31 cellular contexts compared by ENCODE assay signal in genomic region chr3:40979962-40980361, GRCh38.
"Had no signal": no experiment of that assay in that cellular context is flagged by ENCODE, and none has a peak within 500 bp of the region (broad histone marks: within the 10 kb centered on the region; RNA-seq: fewer than 3 reads in every experiment).

No MANE protein-coding gene starts in this region.

- H3K36me3 Mint-ChIP-seq: brain had no signal

- H3K9me3 Mint-ChIP-seq: activated B cell treated with CpG ODN at 0.5 μM for 24 hours; activated CD8-positive, alpha-beta T cell treated with anti-CD3 and anti-CD28 coated beads for 36 hours; activated naive CD4-positive, alpha-beta T cell treated with anti-CD3 and anti-CD28 coated beads for 36 hours; activated naive CD4-positive, alpha-beta T cell treated with anti-CD3 and anti-CD28 coated beads, Interleukin-2, amount 50 U/mL, for 72 hours; brain had no signal

- H3K27me3 Mint-ChIP-seq: activated B cell treated with CpG ODN at 0.5 μM for 24 hours had no signal

- H3K4me3 Mint-ChIP-seq: activated CD8-positive, alpha-beta T cell treated with anti-CD3 and anti-CD28 coated beads for 36 hours; activated naive CD4-positive, alpha-beta T cell treated with anti-CD3 and anti-CD28 coated beads for 36 hours; brain had no signal

- H3K27ac Mint-ChIP-seq: activated CD8-positive, alpha-beta T cell treated with anti-CD3 and anti-CD28 coated beads for 36 hours; activated naive CD4-positive, alpha-beta T cell treated with anti-CD3 and anti-CD28 coated beads for 36 hours; activated naive CD4-positive, alpha-beta T cell treated with anti-CD3 and anti-CD28 coated beads, Interleukin-2, amount 50 U/mL, for 72 hours; brain had no signal

- ATAC-seq: PC-3, Right ventricle myocardium inferior, SK-N-SH treated with all-trans-retinoic acid at 6 μM for 48 hours had no signal

- DNase-seq: activated B cell treated with CpG ODN at 0.5 μM for 24 hours; activated CD4-positive, alpha-beta T cell treated with anti-CD3 and anti-CD28 coated beads for 4 hours; activated CD4-positive, alpha-beta T cell treated with anti-CD3 and anti-CD28 coated beads, Interleukin-2, amount 50 U/mL, for 4 hours; activated CD4-positive, CD25-positive, alpha-beta regulatory T cell treated with anti-CD3 and anti-CD28 coated beads, Interleukin-2, amount 50 U/mL, for 72 hours; activated gamma-delta T cell treated with Interleukin-2 at 50 U/mL for 16 hours; activated T-cell treated with anti-CD3 and anti-CD28 coated beads for 4 hours; activated T-cell treated with anti-CD3 and anti-CD28 coated beads, Interleukin-2, amount 50 U/mL, for 48 hours; anterior cingulate cortex; caudate nucleus; cerebellar nuclear complex; Kasumi-1; KBM-7; MG63; NCI-H1048; NCI-H1105 treated with DMSO at 0.1 percent for 48 hours; NCI-H1436 treated with DMSO at 0.1 percent for 48 hours; NCI-H1694 treated with DMSO at 0.1 percent for 48 hours; NCI-H2029; NCI-H345; NCI-H524 treated with DMSO at 0.1 percent for 48 hours; PC-3; Peyer's patch; SIG-M5; T-helper 2 cell; T-helper 9 cell had no signal
